ENCODE assay signal across 15 cellular contexts in genomic region chr20:32006841-32007786, GRCh38. TPM values are rescaled to one million over a fixed set of nuclear protein-coding genes. Genes with fewer than 3 reads are reported as not detected.
DNase-seq lines count a peak whose midpoint lies in the region; ATAC-seq and TF ChIP-seq lines count a peak whose summit lies in the region.
"Had no signal": no experiment of that assay in that cellular context is flagged by ENCODE, and none has a peak within 500 bp of the region (broad histone marks: within the 10 kb centered on the region; RNA-seq: fewer than 3 reads in every experiment).

No MANE protein-coding gene starts in this region.

- H3K27ac ChIP-seq in left ventricle myocardium inferior (replicated peaks) (peak overlapping the region; percentile 89), gastroesophageal sphincter (peak overlapping the region in 3 of 4 donors; percentile 27 to 41 (median 29)), upper lobe of left lung (peak overlapping the region; percentile 10 to 77 (median 46)), body of pancreas (peak overlapping the region in 1 of 4 donors; percentile 2)

- H3K27me3 ChIP-seq in left ventricle myocardium inferior (ENCODE audit: low read depth): peaks cover 19% of the 10 kb centered on the region
- H3K27me3 ChIP-seq in gastroesophageal sphincter: peaks cover 52% of the 10 kb centered on the region
- no peaks in the 10 kb centered on the region for H3K27me3 ChIP-seq in upper lobe of left lung
- H3K27me3 ChIP-seq in body of pancreas: no peaks in the 10 kb centered on the region

- H3K9me3 ChIP-seq in left ventricle myocardium inferior (replicated peaks) (no peaks in the 10 kb centered on the region), gastroesophageal sphincter (no peaks in the 10 kb centered on the region), upper lobe of left lung (no peaks in the 10 kb centered on the region), body of pancreas (no peaks in the 10 kb centered on the region)
- H3K9me3 ChIP-seq: transverse colon had no signal

- TF ChIP-seq CTCF in left ventricle myocardium inferior (IDR thresholded peaks at IDR 0.05; ENCODE audit: borderline replicate concordance): no peak
- TF ChIP-seq CTCF in gastroesophageal sphincter (IDR thresholded peaks at IDR 0.05): no peak
- TF ChIP-seq CTCF in upper lobe of left lung (IDR thresholded peaks at IDR 0.05): no peak
- TF ChIP-seq CTCF in body of pancreas (IDR thresholded peaks at IDR 0.05): no peak

- H3K36me3 ChIP-seq in left ventricle myocardium inferior: no peaks in the 10 kb centered on the region
- no peaks in the 10 kb centered on the region for H3K36me3 ChIP-seq in gastroesophageal sphincter
- no peaks in the 10 kb centered on the region for H3K36me3 ChIP-seq in upper lobe of left lung
- no peaks in the 10 kb centered on the region for H3K36me3 ChIP-seq in body of pancreas (replicated peaks in 1 of 2; ENCODE audit: insufficient read depth in 1 of 2, low read depth in 2 of 2)
- H3K36me3 ChIP-seq: transverse colon had no signal

- peaks cover 50% of the 10 kb centered on the region for H3K4me1 ChIP-seq in left ventricle myocardium inferior
- H3K4me1 ChIP-seq in gastroesophageal sphincter: peaks cover 0 to 5% (median 0%) of the 10 kb centered on the region in 3 donors
- H3K4me1 ChIP-seq in upper lobe of left lung: peaks cover 11 to 24% (median 18%) of the 10 kb centered on the region in 4 donors
- H3K4me1 ChIP-seq in body of pancreas: no peaks in the 10 kb centered on the region
- H3K4me1 ChIP-seq: transverse colon had no signal

- no peak for TF ChIP-seq EP300 in gastroesophageal sphincter (IDR thresholded peaks at IDR 0.05)
- no peak for TF ChIP-seq EP300 in upper lobe of left lung (IDR thresholded peaks at IDR 0.05)

- intact Hi-C loops in left ventricle myocardium inferior (cut with micrococcal nuclease) (no loop called here), cardiac septum (cut with DNase I) (no loop called here), body of pancreas (cut with DNase I) (no loop called here)

- TF ChIP-seq POLR2A in gastroesophageal sphincter (IDR thresholded peaks at IDR 0.05) (no peak), upper lobe of left lung (IDR thresholded peaks at IDR 0.05) (no peak), body of pancreas (IDR thresholded peaks at IDR 0.05) (no peak)

- DNase-seq in left ventricle myocardium inferior: no peak
- DNase-seq in cardiac septum (ENCODE audit: low spot score): no peak
- DNase-seq in NCI-H748 (lab: John Stamatoyannopoulos, UW; ENCODE audit: unreplicated experiment): peak; percentile 63
- DNase-seq in upper lobe of left lung: no peak
- no peak for DNase-seq in T-helper 2 cell
- no peak for DNase-seq in body of pancreas
- DNase-seq: activated CD4-positive, alpha-beta T cell treated with anti-CD3 and anti-CD28 coated beads, Interleukin-2, amount 50 U/mL, for 48 hours; effector CD4-positive, alpha-beta T cell; immature natural killer cell; NCI-H774; T-helper 9 cell; transverse colon had no signal

- H3K4me3 ChIP-seq in left ventricle myocardium inferior (no peak overlapping the region), gastroesophageal sphincter (no peak overlapping the region), upper lobe of left lung (no peak overlapping the region), body of pancreas (no peak overlapping the region)
- H3K4me3 ChIP-seq: transverse colon had no signal

- 45 to 66% methylated on average over 4 to 5 of the region's 8 CpGs for WGBS in gastroesophageal sphincter (ENCODE audit: low coverage in 1 of 2), 2 donors
- 56% methylated on average over 8 of the region's 8 CpGs for WGBS in upper lobe of left lung, 2 donors
- WGBS in body of pancreas, 2 donors: 44 to 48% methylated on average over 8 of the region's 8 CpGs

- ATAC-seq in gastroesophageal sphincter (no peak), upper lobe of left lung (ENCODE audit: low FRiP score in 2 of 2) (no peak), GM18517 (IDR thresholded peaks at IDR 0.05; ENCODE audit: unreplicated experiment) (no peak), body of pancreas (no peak)

RNA-seq across cellular contexts. Expression of gene CCM2L, which starts 3.1 kb away (rescaled TPM):
- total RNA-seq in left ventricle myocardium inferior (7.5 TPM), cardiac septum (7.0 TPM), gastroesophageal sphincter (1 to 10 TPM; 3.0 to 9.3 (median 5.6) TPM), upper lobe of left lung (10 to 100 TPM in 2 of 6 donors, 1 to 10 TPM in 4; 4.2 to 29.2 (median 8.3) TPM), body of pancreas (1 to 10 TPM; 3.4 to 5.9 TPM)

RNA-seq across cellular contexts. Expression of gene XKR7, which starts 39.2 kb away (rescaled TPM):
- not detected for total RNA-seq in left ventricle myocardium inferior
- total RNA-seq in cardiac septum: not detected
- under 1 TPM in 2 of 4 donors, not detected in 2; 0.04 to 0.07 TPM for total RNA-seq in gastroesophageal sphincter
- total RNA-seq in upper lobe of left lung: under 1 TPM in 3 of 6 donors, not detected in 3; under 0.01 to 0.07 (median 0.06) TPM
- total RNA-seq in body of pancreas: under 1 TPM; 0.26 to 0.33 TPM
- total RNA-seq: posterior vena cava had no signal

RNA-seq across cellular contexts. Expression of gene HCK, which starts 44.9 kb away (rescaled TPM):
- total RNA-seq in left ventricle myocardium inferior: 4.3 TPM
- 5.5 TPM for total RNA-seq in cardiac septum
- total RNA-seq in gastroesophageal sphincter: 10 to 100 TPM in 2 of 4 donors, 1 to 10 TPM in 2; 2.6 to 31.8 (median 10.2) TPM
- 10 to 100 TPM; 27.7 to 93.9 (median 69.1) TPM for total RNA-seq in upper lobe of left lung
- 1 to 10 TPM; 2.1 to 4.3 TPM for total RNA-seq in body of pancreas

RNA-seq across cellular contexts. Expression of gene PDRG1, which starts 55.3 kb away (rescaled TPM):
- total RNA-seq in left ventricle myocardium inferior (10.4 TPM), cardiac septum (7.9 TPM), gastroesophageal sphincter (10 to 100 TPM; 10.5 to 11.2 (median 11.0) TPM), upper lobe of left lung (10 to 100 TPM in 2 of 6 donors, 1 to 10 TPM in 4; 3.0 to 11.8 (median 7.9) TPM), body of pancreas (1 to 10 TPM; 5.4 to 7.9 TPM)
